Comparison of ENCODE assay signal across 8 cellular contexts in genomic region chr10:14604181-14605142, GRCh38.
A peak's percentile ranks its signal among the peaks of the same experiment; 100 is the strongest.
DNase-seq lines count a peak whose midpoint lies in the region; ATAC-seq and TF ChIP-seq lines count a peak whose summit lies in the region.

No MANE protein-coding gene starts in this region.

- peaks cover 43% of the 10 kb centered on the region for H3K36me3 Mint-ChIP-seq in activated CD8-positive, alpha-beta memory T cell treated with anti-CD3 and anti-CD28 coated beads, Interleukin-2, amount 10 ng/mL, durations not matched to agents 7 days and 5 days
- H3K36me3 Mint-ChIP-seq in effector memory CD8-positive, alpha-beta T cell (ENCODE audit: insufficient read depth) = peaks cover 50% of the 10 kb centered on the region

- H3K14ac ChIP-seq in mesenchymal stem cell (ENCODE audit: low read length in 2 of 2) = peak overlapping the region in 1 of 2 experiments; percentile 81

- no peak overlapping the region for H4K91ac ChIP-seq in mesenchymal stem cell (ENCODE audit: low read length)

- no peak for TF ChIP-seq CTCF in 22Rv1 (IDR thresholded peaks at IDR 0.05)

- peak overlapping the region; percentile 75 for H2BK120ac ChIP-seq in mesenchymal stem cell (ENCODE audit: low read depth, low read length)

- under 1% methylated on average over 47 of the region's 94 CpGs for WGBS in mesenchymal stem cell

- H3K27ac Mint-ChIP-seq in activated CD8-positive, alpha-beta memory T cell treated with anti-CD3 and anti-CD28 coated beads, Interleukin-2, amount 10 ng/mL, durations not matched to agents 7 days and 5 days = peak overlapping the region; percentile 89
- peak overlapping the region; percentile 81 to 95 for H3K27ac Mint-ChIP-seq in effector memory CD8-positive, alpha-beta T cell

- no peaks in the 10 kb centered on the region for H3K27me3 ChIP-seq in mesenchymal stem cell (ENCODE audit: control insufficient read depth in 1 of 2, insufficient read depth in 1 of 2, low read length in 2 of 2)

- H3K79me1 ChIP-seq in mesenchymal stem cell (replicated peaks; ENCODE audit: low read length, poor library complexity, severe bottlenecking) = peaks cover 15% of the 10 kb centered on the region

- peak; percentile 67 for ATAC-seq in GM18498 (IDR thresholded peaks at IDR 0.05; ENCODE audit: unreplicated experiment)
- ATAC-seq in HG02970 (IDR thresholded peaks at IDR 0.05; ENCODE audit: low FRiP score, unreplicated experiment) = peak; percentile 52
- peak; percentile 74 for ATAC-seq in activated CD8-positive, alpha-beta memory T cell treated with anti-CD3 and anti-CD28 coated beads, Interleukin-2, amount 10 ng/mL, durations not matched to agents 7 days and 5 days
- ATAC-seq in effector memory CD8-positive, alpha-beta T cell (replicated peaks) = peak; percentile 66

- H3K27me3 Mint-ChIP-seq in activated CD8-positive, alpha-beta memory T cell treated with anti-CD3 and anti-CD28 coated beads, Interleukin-2, amount 10 ng/mL, durations not matched to agents 7 days and 5 days = no peaks in the 10 kb centered on the region
- H3K27me3 Mint-ChIP-seq in effector memory CD8-positive, alpha-beta T cell = no peaks in the 10 kb centered on the region

- peak overlapping the region; percentile 73 for H2BK15ac ChIP-seq in mesenchymal stem cell (ENCODE audit: low read depth, poor library complexity, severe bottlenecking)

- H3K4me1 ChIP-seq in mesenchymal stem cell (ENCODE audit: control insufficient read depth, insufficient read depth, low read depth, low read length) = peaks cover 8% of the 10 kb centered on the region

- peaks cover 0 to 7% of the 10 kb centered on the region in 2 experiments for H3K36me3 ChIP-seq in mesenchymal stem cell (ENCODE audit: control insufficient read depth in 1 of 2, insufficient read depth in 2 of 2, low read depth in 1 of 2, low read length in 2 of 2)

- H3K4me1 Mint-ChIP-seq in activated CD8-positive, alpha-beta memory T cell treated with anti-CD3 and anti-CD28 coated beads, Interleukin-2, amount 10 ng/mL, durations not matched to agents 7 days and 5 days = peaks cover 58% of the 10 kb centered on the region
- peaks cover 40% of the 10 kb centered on the region in 2 donors for H3K4me1 Mint-ChIP-seq in effector memory CD8-positive, alpha-beta T cell (ENCODE audit: low read depth in 2 of 2)

- DNase-seq in NCI-H510A treated with DMSO at 0.1 percent for 48 hours (lab: John Stamatoyannopoulos, UW) = peak; percentile 18
- peak; percentile 77 for DNase-seq in activated CD8-positive, alpha-beta memory T cell treated with anti-CD3 and anti-CD28 coated beads, Interleukin-2, amount 10 ng/mL, durations not matched to agents 7 days and 5 days
- DNase-seq in effector memory CD8-positive, alpha-beta T cell = peak; percentile 57 to 63 (median 63)
- DNase-seq in mesenchymal stem cell = peak; percentile 73
- peak; percentile 60 for DNase-seq in stimulated activated CD8-positive, alpha-beta memory T cell treated with anti-CD3 and anti-CD28 coated beads, Interleukin-12 subunit alpha, Interleukin-12 subunit beta, amount 100 ng/mL, for 1 hour (ENCODE audit: low read depth)

- peak overlapping the region; percentile 78 to 85 for H3K4me3 ChIP-seq in mesenchymal stem cell (ENCODE audit: insufficient read depth in 1 of 2, low read depth in 1 of 2, low read length in 2 of 2)

- H2AK5ac ChIP-seq in mesenchymal stem cell (ENCODE audit: low read length, severe bottlenecking) = no peak overlapping the region

- no peak overlapping the region for H2BK5ac ChIP-seq in mesenchymal stem cell (ENCODE audit: low read depth, low read length, poor library complexity, severe bottlenecking)

- no peaks in the 10 kb centered on the region for H3K9me3 Mint-ChIP-seq in activated CD8-positive, alpha-beta memory T cell treated with anti-CD3 and anti-CD28 coated beads, Interleukin-2, amount 10 ng/mL, durations not matched to agents 7 days and 5 days (ENCODE audit: low read depth)
- H3K9me3 Mint-ChIP-seq in effector memory CD8-positive, alpha-beta T cell = no peaks in the 10 kb centered on the region

- no peak overlapping the region for H4K8ac ChIP-seq in mesenchymal stem cell (ENCODE audit: low read length)

- H3K27ac ChIP-seq in 22Rv1 (peak overlapping the region; percentile 41), mesenchymal stem cell (ENCODE audit: low read length, poor library complexity, severe bottlenecking) (peak overlapping the region; percentile 19)

- peak overlapping the region; percentile 92 for H3K9ac ChIP-seq in mesenchymal stem cell (ENCODE audit: low read length)

- CTCF ChIA-PET in activated CD8-positive, alpha-beta memory T cell treated with anti-CD3 and anti-CD28 coated beads, Interleukin-2, amount 10 ng/mL, durations not matched to agents 7 days and 5 days (lab: Charles Lee) = no interaction called here

- no peak overlapping the region for H3K23ac ChIP-seq in mesenchymal stem cell (ENCODE audit: low read length in 2 of 2)

- H3K4me3 Mint-ChIP-seq in activated CD8-positive, alpha-beta memory T cell treated with anti-CD3 and anti-CD28 coated beads, Interleukin-2, amount 10 ng/mL, durations not matched to agents 7 days and 5 days = peak overlapping the region; percentile 88
- H3K4me3 Mint-ChIP-seq in effector memory CD8-positive, alpha-beta T cell = peak overlapping the region; percentile 81 to 91

- peak overlapping the region; percentile 55 for H2AFZ ChIP-seq in mesenchymal stem cell (ENCODE audit: low read depth, low read length)

- peak overlapping the region; percentile 19 to 64 for H3K18ac ChIP-seq in mesenchymal stem cell (ENCODE audit: low read depth in 1 of 2, low read length in 2 of 2)

- peak overlapping the region in 1 of 2 experiments; percentile 61 for H2BK12ac ChIP-seq in mesenchymal stem cell (ENCODE audit: low read length in 2 of 2)

- H3K4me2 ChIP-seq in mesenchymal stem cell (ENCODE audit: low read length, poor library complexity, severe bottlenecking) = peak overlapping the region; percentile 85

- H3K9me3 ChIP-seq in mesenchymal stem cell (ENCODE audit: control insufficient read depth, low read length) = no peaks in the 10 kb centered on the region

- H3K4ac ChIP-seq in mesenchymal stem cell (ENCODE audit: low read depth in 1 of 2, low read length in 2 of 2) = peak overlapping the region in 1 of 2 experiments; percentile 67

Comparison
In these comparisons a context has a peak if more than half of its experiments do, and no peak if none do; other contexts are left out.
1. Peak in every context shown above with its lines: DNase-seq, ATAC-seq, H3K4me3 ChIP-seq and H3K27ac ChIP-seq.
2. DNase-seq: peak in every context shown above with its lines; median percentile 77 in activated CD8-positive, alpha-beta memory T cell treated with anti-CD3 and anti-CD28 coated beads, Interleukin-2, amount 10 ng/mL, durations not matched to agents 7 days and 5 days; 73 in mesenchymal stem cell; 63 in effector memory CD8-positive, alpha-beta T cell; 60 in stimulated activated CD8-positive, alpha-beta memory T cell treated with anti-CD3 and anti-CD28 coated beads, Interleukin-12 subunit alpha, Interleukin-12 subunit beta, amount 100 ng/mL, for 1 hour; 18 in NCI-H510A treated with DMSO at 0.1 percent for 48 hours.